1 cellular context compared by ENCODE assay signal in genomic region chr11:128308793-128309192, GRCh38.
TF ChIP-seq lines count a peak whose summit lies in the region.

No MANE protein-coding gene starts in this region.

TF ChIP-seq in SK-N-SH, 30 proteins besides CTCF, POLR2A, EP300 and RAD21 (continued from another document):
- TF ChIP-seq IRF3 (IDR thresholded peaks at IDR 0.05; ENCODE audit: low read depth, low read length) (no peak), TCF12 (IDR thresholded peaks at IDR 0.05) (no peak), NFIC (IDR thresholded peaks at IDR 0.05; ENCODE audit: borderline replicate concordance) (no peak), SIN3A (IDR thresholded peaks at IDR 0.05; ENCODE audit: borderline replicate concordance, low read depth, low read length) (no peak), FOSL2 (IDR thresholded peaks at IDR 0.05; ENCODE audit: borderline replicate concordance, low read depth) (no peak), GATA2 (CRISPR knock-in tag; IDR thresholded peaks at IDR 0.05) (peak; percentile 82)
